Comparison of ENCODE assay signal across 5 cellular contexts in the genomic region with DNA sequence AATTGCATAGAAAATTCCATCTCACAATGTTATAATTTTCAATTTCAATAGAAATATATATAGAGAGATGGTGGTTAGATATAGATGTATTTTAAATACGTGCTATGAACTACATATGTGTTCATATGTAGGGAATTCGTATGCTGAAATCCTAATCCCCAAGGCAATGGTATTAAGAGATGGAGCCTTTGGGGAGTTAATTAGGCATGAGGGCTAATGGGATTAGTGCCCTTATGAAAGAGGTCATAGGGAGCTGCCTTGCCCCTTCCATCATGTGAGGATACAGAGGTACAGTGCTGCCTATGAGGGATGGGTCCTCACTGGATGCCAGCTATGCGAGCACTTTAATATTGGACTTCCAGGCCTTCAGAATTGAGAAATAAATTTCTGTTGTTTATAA.
"Had no signal": no experiment of that assay in that cellular context is flagged by ENCODE, and none has a peak within 500 bp of the region (broad histone marks: within the 10 kb centered on the region; RNA-seq: fewer than 3 reads in every experiment).

No MANE protein-coding gene starts in this region.

- ATAC-seq: GM23338, K562 had no signal

- H3K4me2 ChIP-seq: GM23338 had no signal

- H3K27ac Mint-ChIP-seq: GM23338, H9 had no signal

- DNase-seq: H9, HCEC 1CT, IMR-90 had no signal

- H3K4me3 ChIP-seq: GM23338, K562 had no signal

- H3K4me3 Mint-ChIP-seq: GM23338, H9 had no signal
